ENCODE assay signal across 18 cellular contexts in the genomic region with DNA sequence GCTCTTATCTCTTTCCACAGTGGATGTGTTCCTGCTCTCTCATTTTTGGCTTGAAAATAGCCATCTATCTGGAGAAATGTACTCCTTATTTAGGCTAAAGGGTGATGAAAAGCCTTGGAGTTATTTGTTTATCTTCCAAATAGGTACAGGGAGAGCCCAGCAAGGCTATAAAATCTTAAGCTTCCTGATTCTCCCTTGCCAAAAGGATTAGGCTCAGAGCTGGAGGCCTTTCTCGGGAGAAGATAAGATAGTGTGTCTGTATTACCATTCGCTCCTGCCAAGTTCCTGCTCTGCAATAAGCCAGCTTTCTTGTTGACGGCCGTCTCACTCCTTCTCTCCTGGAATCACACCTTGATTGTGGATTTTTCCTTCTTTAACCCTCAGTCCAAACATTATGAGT.
DNase-seq lines count a peak whose midpoint lies in the region; ATAC-seq and TF ChIP-seq lines count a peak whose summit lies in the region.
"Had no signal": no experiment of that assay in that cellular context is flagged by ENCODE, and none has a peak within 500 bp of the region (broad histone marks: within the 10 kb centered on the region; RNA-seq: fewer than 3 reads in every experiment).

No MANE protein-coding gene starts in this region.

- H3K4me1 Mint-ChIP-seq in GM23338: no peaks in the 10 kb centered on the region
- H3K4me1 Mint-ChIP-seq in chondrocyte (ENCODE audit: low read depth): peaks cover 29% of the 10 kb centered on the region
- no peaks in the 10 kb centered on the region for H3K4me1 Mint-ChIP-seq in activated CD4-positive, alpha-beta memory T cell treated with anti-CD3 and anti-CD28 coated beads for 36 hours (ENCODE audit: low read depth)
- H3K4me1 Mint-ChIP-seq in activated naive CD4-positive, alpha-beta T cell treated with anti-CD3 and anti-CD28 coated beads, Interleukin-2, amount 10 ng/mL, durations not matched to agents 7 days and 5 days: no peaks in the 10 kb centered on the region
- H3K4me1 Mint-ChIP-seq: H9, WTC11 had no signal

- no peak overlapping the region for H3K4me2 ChIP-seq in GM23338

- no peaks in the 10 kb centered on the region for H3K36me3 ChIP-seq in GM23338 (ENCODE audit: insufficient read depth)
- H3K36me3 ChIP-seq in rectal smooth muscle tissue (ENCODE audit: control insufficient read depth, insufficient read depth, low read length): no peaks in the 10 kb centered on the region
- H3K36me3 ChIP-seq: ascending aorta, esophagus muscularis mucosa had no signal

- H4K20me1 ChIP-seq in GM23338 (replicated peaks; ENCODE audit: insufficient read depth): no peaks in the 10 kb centered on the region

- peaks cover 7% of the 10 kb centered on the region for H3K27me3 Mint-ChIP-seq in GM23338 (ENCODE audit: insufficient read depth, low read depth, poor library complexity)
- no peaks in the 10 kb centered on the region for H3K27me3 Mint-ChIP-seq in chondrocyte (ENCODE audit: low read depth)
- peaks cover 6% of the 10 kb centered on the region for H3K27me3 Mint-ChIP-seq in activated CD4-positive, alpha-beta memory T cell treated with anti-CD3 and anti-CD28 coated beads for 36 hours
- no peaks in the 10 kb centered on the region for H3K27me3 Mint-ChIP-seq in activated naive CD4-positive, alpha-beta T cell treated with anti-CD3 and anti-CD28 coated beads, Interleukin-2, amount 10 ng/mL, durations not matched to agents 7 days and 5 days

- no peak overlapping the region for H3K4me3 ChIP-seq in GM23338
- H3K4me3 ChIP-seq in rectal smooth muscle tissue (ENCODE audit: low read length): no peak overlapping the region
- H3K4me3 ChIP-seq: ascending aorta, esophagus muscularis mucosa had no signal

- H3K27ac ChIP-seq in GM23338 (ENCODE audit: low read depth) (no peak overlapping the region), rectal smooth muscle tissue (ENCODE audit: low read depth, low read length) (peak overlapping the region; percentile 14), caudate nucleus (ENCODE audit: low read depth, low read length) (no peak overlapping the region)
- H3K27ac ChIP-seq: ascending aorta had no signal

- H3K4me1 ChIP-seq in GM23338 (ENCODE audit: insufficient read depth) (no peaks in the 10 kb centered on the region), rectal smooth muscle tissue (ENCODE audit: control insufficient read depth, insufficient read depth, low read length) (peaks cover 10% of the 10 kb centered on the region)
- H3K4me1 ChIP-seq: ascending aorta had no signal

- CTCF ChIA-PET in activated CD4-positive, alpha-beta memory T cell treated with anti-CD3 and anti-CD28 coated beads for 36 hours (lab: Charles Lee): no interaction called here
- CTCF ChIA-PET in activated naive CD4-positive, alpha-beta T cell treated with anti-CD3 and anti-CD28 coated beads, Interleukin-2, amount 10 ng/mL, durations not matched to agents 7 days and 5 days (lab: Charles Lee): no interaction called here

- H3K79me2 ChIP-seq in GM23338 (replicated peaks; ENCODE audit: insufficient read depth): no peaks in the 10 kb centered on the region

- H2AFZ ChIP-seq in GM23338: 0 out of 2 replicates have a peak overlapping the region, but pooled peaks have one; percentile 53

- POLR2A ChIA-PET in activated CD4-positive, alpha-beta memory T cell treated with anti-CD3 and anti-CD28 coated beads for 36 hours (lab: Charles Lee): no interaction called here

- intact Hi-C loops in activated CD4-positive, alpha-beta memory T cell treated with anti-CD3 and anti-CD28 coated beads for 36 hours (cut with micrococcal nuclease): no loop called here

- H3K4me3 Mint-ChIP-seq in GM23338 (no peak overlapping the region), chondrocyte (ENCODE audit: unreplicated experiment) (no peak overlapping the region)
- H3K4me3 Mint-ChIP-seq in activated CD4-positive, alpha-beta memory T cell treated with anti-CD3 and anti-CD28 coated beads for 36 hours: no peak overlapping the region
- no peak overlapping the region for H3K4me3 Mint-ChIP-seq in activated naive CD4-positive, alpha-beta T cell treated with anti-CD3 and anti-CD28 coated beads, Interleukin-2, amount 10 ng/mL, durations not matched to agents 7 days and 5 days
- H3K4me3 Mint-ChIP-seq: H9, WTC11 had no signal

- H3K36me3 Mint-ChIP-seq in GM23338 (ENCODE audit: low read depth) (peaks cover 5% of the 10 kb centered on the region; the same call in 2 of the 3 replicates), chondrocyte (ENCODE audit: low read depth) (peaks cover 12% of the 10 kb centered on the region)
- no peaks in the 10 kb centered on the region for H3K36me3 Mint-ChIP-seq in activated CD4-positive, alpha-beta memory T cell treated with anti-CD3 and anti-CD28 coated beads for 36 hours
- no peaks in the 10 kb centered on the region for H3K36me3 Mint-ChIP-seq in activated naive CD4-positive, alpha-beta T cell treated with anti-CD3 and anti-CD28 coated beads, Interleukin-2, amount 10 ng/mL, durations not matched to agents 7 days and 5 days

- TF ChIP-seq CTCF in GM23338 (conservative IDR thresholded peaks at IDR 0.05; ENCODE audit: low read depth in 2 of 2): no peak
- TF ChIP-seq CTCF in chondrocyte (IDR thresholded peaks at IDR 0.05): no peak

- no peak overlapping the region for H3K9ac ChIP-seq in rectal smooth muscle tissue (ENCODE audit: low read length)

- H3K9me3 Mint-ChIP-seq in GM23338 (peaks cover 22% of the 10 kb centered on the region), chondrocyte (ENCODE audit: low read depth) (peaks cover 13% of the 10 kb centered on the region)
- peaks cover 11% of the 10 kb centered on the region for H3K9me3 Mint-ChIP-seq in activated CD4-positive, alpha-beta memory T cell treated with anti-CD3 and anti-CD28 coated beads for 36 hours
- H3K9me3 Mint-ChIP-seq in activated naive CD4-positive, alpha-beta T cell treated with anti-CD3 and anti-CD28 coated beads, Interleukin-2, amount 10 ng/mL, durations not matched to agents 7 days and 5 days: peaks cover 9% of the 10 kb centered on the region

- H3K27ac Mint-ChIP-seq in GM23338 (no peak overlapping the region), chondrocyte (ENCODE audit: unreplicated experiment) (peak overlapping the region; percentile 22)
- H3K27ac Mint-ChIP-seq in activated CD4-positive, alpha-beta memory T cell treated with anti-CD3 and anti-CD28 coated beads for 36 hours: no peak overlapping the region
- no peak overlapping the region for H3K27ac Mint-ChIP-seq in activated naive CD4-positive, alpha-beta T cell treated with anti-CD3 and anti-CD28 coated beads, Interleukin-2, amount 10 ng/mL, durations not matched to agents 7 days and 5 days
- H3K27ac Mint-ChIP-seq: activated T-helper 2 cell treated with anti-CD3 and anti-CD28 coated beads, Interferon-gamma antibody, Interleukin-2, Interleukin-4, amounts not matched to agents 10 μg/mL and 5 μg/mL and 100 μg/mL, durations not matched to agents 14 hours and 24 hours and 36 hours; H9; WTC11 had no signal

- 0 out of 2 replicates have a peak, but pooled peaks cover 3% of the 10 kb centered on the region for H3K9me2 ChIP-seq in GM23338 (ENCODE audit: insufficient read depth)

- ATAC-seq in GM23338 (no peak), GM21576 (IDR thresholded peaks at IDR 0.05; ENCODE audit: unreplicated experiment) (no peak)
- ATAC-seq: Panc1, WTC11 had no signal

- no peak for DNase-seq in GM23338 (ENCODE audit: low spot score)
- no peak for DNase-seq in chondrocyte (ENCODE audit: low spot score)
- DNase-seq in iPS-NIHi7 (ENCODE audit: extremely low spot score): peak; percentile 16
- no peak for DNase-seq in activated CD4-positive, alpha-beta memory T cell treated with anti-CD3 and anti-CD28 coated beads for 36 hours
- DNase-seq in activated naive CD4-positive, alpha-beta T cell treated with anti-CD3 and anti-CD28 coated beads, Interleukin-2, amount 10 ng/mL, durations not matched to agents 7 days and 5 days: no peak
- no peak for DNase-seq in caudate nucleus (lab: John Stamatoyannopoulos, UW)
- DNase-seq: GDM1; H9; MM.1S; stimulated activated CD4-positive, alpha-beta T cell treated with anti-CD3 and anti-CD28 coated beads, Interleukin-4, amount 100 ng/mL, for 24 hours; SW 1271 had no signal

- no peaks in the 10 kb centered on the region for H3F3A ChIP-seq in GM23338 (replicated peaks; ENCODE audit: low read depth)

- H3K27me3 ChIP-seq in GM23338 (ENCODE audit: insufficient read depth) (no peaks in the 10 kb centered on the region), rectal smooth muscle tissue (ENCODE audit: control insufficient read depth, insufficient read depth, low read length) (no peaks in the 10 kb centered on the region)
- H3K27me3 ChIP-seq: ascending aorta, esophagus muscularis mucosa had no signal

TF ChIP-seq in GM23338, 12 proteins besides CTCF, POLR2A, EP300 and RAD21 (continues in another document):
- no peak for TF ChIP-seq POLR2AphosphoS5 (IDR thresholded peaks at IDR 0.05; ENCODE audit: low read depth)
